ENCODE assay signal across 13 cellular contexts in the genomic region with DNA sequence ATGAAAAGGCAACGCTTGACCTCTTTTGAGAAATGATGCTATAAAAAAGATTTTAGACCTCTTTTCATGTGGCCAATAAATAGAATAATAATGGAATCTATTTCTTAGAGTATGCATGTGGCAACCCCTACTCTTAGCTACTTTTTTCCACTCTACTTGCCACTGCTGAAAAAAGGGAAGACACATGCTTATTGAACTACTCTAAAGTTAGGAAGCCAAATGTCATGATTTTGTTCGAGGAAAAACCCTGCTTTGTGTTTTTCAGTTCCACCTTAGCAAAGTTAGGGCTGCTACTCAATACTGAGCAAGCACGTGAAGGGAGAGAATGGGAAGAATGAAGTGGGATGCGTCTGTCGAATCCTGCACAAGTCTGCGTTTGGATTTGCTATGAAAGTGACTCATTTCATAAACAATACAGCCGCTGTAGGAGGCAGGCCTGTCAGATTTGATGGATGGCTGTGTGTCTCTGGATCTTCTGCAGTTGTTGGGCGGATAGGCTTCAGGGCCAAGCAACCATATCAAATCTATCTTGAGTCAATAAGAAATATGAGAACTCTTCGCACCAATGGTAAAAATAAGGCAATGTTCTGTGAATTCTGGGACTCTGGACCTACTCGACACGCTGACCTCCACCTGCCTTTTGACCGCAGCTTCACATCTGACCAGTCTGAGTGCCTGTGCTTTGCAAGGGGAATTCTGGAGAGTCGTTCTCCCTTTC.
A peak's percentile ranks its signal among the peaks of the same experiment; 100 is the strongest.
DNase-seq lines count a peak whose midpoint lies in the region; ATAC-seq and TF ChIP-seq lines count a peak whose summit lies in the region.
"Had no signal": no experiment of that assay in that cellular context is flagged by ENCODE, and none has a peak within 500 bp of the region (broad histone marks: within the 10 kb centered on the region; RNA-seq: fewer than 3 reads in every experiment).

No MANE protein-coding gene starts in this region.

- no peaks in the 10 kb centered on the region for H3K36me3 ChIP-seq in uterus
- no peaks in the 10 kb centered on the region for H3K36me3 ChIP-seq in tibial nerve

- peaks cover 20% of the 10 kb centered on the region for H3K4me1 ChIP-seq in foreskin keratinocyte
- no peaks in the 10 kb centered on the region for H3K4me1 ChIP-seq in uterus
- H3K4me1 ChIP-seq in tibial nerve: no peaks in the 10 kb centered on the region

- H3K9me3 ChIP-seq in uterus: no peaks in the 10 kb centered on the region
- no peaks in the 10 kb centered on the region for H3K9me3 ChIP-seq in tibial nerve

- WGBS in tibial nerve, 2 donors: 58 to 67% methylated on average over 13 of the region's 13 CpGs

- no peak overlapping the region for H3K4me3 Mint-ChIP-seq in activated CD4-positive, alpha-beta memory T cell treated with anti-CD3 and anti-CD28 coated beads for 36 hours
- H3K4me3 Mint-ChIP-seq: activated CD4-positive, alpha-beta T cell treated with anti-CD3 and anti-CD28 coated beads, Interleukin-2, amount 10 ng/mL, durations not matched to agents 24 days and 14 days; activated naive CD4-positive, alpha-beta T cell treated with anti-CD3 and anti-CD28 coated beads, Interleukin-2, amount 10 ng/mL, durations not matched to agents 7 days and 5 days had no signal

- H3K27ac Mint-ChIP-seq in activated CD4-positive, alpha-beta memory T cell treated with anti-CD3 and anti-CD28 coated beads for 36 hours: no peak overlapping the region
- H3K27ac Mint-ChIP-seq: activated CD4-positive, alpha-beta T cell treated with anti-CD3 and anti-CD28 coated beads, Interleukin-2, amount 10 ng/mL, durations not matched to agents 24 days and 14 days; activated naive CD4-positive, alpha-beta T cell treated with anti-CD3 and anti-CD28 coated beads, Interleukin-2, amount 10 ng/mL, durations not matched to agents 7 days and 5 days had no signal

- no peaks in the 10 kb centered on the region for H3K4me1 Mint-ChIP-seq in activated CD4-positive, alpha-beta memory T cell treated with anti-CD3 and anti-CD28 coated beads for 36 hours (ENCODE audit: low read depth)
- H3K4me1 Mint-ChIP-seq: activated CD4-positive, alpha-beta T cell treated with anti-CD3 and anti-CD28 coated beads, Interleukin-2, amount 10 ng/mL, durations not matched to agents 24 days and 14 days; activated naive CD4-positive, alpha-beta T cell treated with anti-CD3 and anti-CD28 coated beads, Interleukin-2, amount 10 ng/mL, durations not matched to agents 7 days and 5 days had no signal

- CTCF ChIA-PET in activated CD4-positive, alpha-beta memory T cell treated with anti-CD3 and anti-CD28 coated beads for 36 hours (lab: Charles Lee): no interaction called here

- no peaks in the 10 kb centered on the region for H3K36me3 Mint-ChIP-seq in activated CD4-positive, alpha-beta memory T cell treated with anti-CD3 and anti-CD28 coated beads for 36 hours
- H3K36me3 Mint-ChIP-seq: activated naive CD4-positive, alpha-beta T cell treated with anti-CD3 and anti-CD28 coated beads, Interleukin-2, amount 10 ng/mL, durations not matched to agents 7 days and 5 days had no signal

- no peak for TF ChIP-seq POLR2A in uterus (IDR thresholded peaks at IDR 0.05)
- no peak for TF ChIP-seq POLR2A in tibial nerve (IDR thresholded peaks at IDR 0.05)

- H3K27ac ChIP-seq in foreskin keratinocyte (no peak overlapping the region), uterus (peak overlapping the region; percentile 80 to 85), tibial nerve (no peak overlapping the region)

- no peaks in the 10 kb centered on the region for H3K27me3 Mint-ChIP-seq in activated CD4-positive, alpha-beta memory T cell treated with anti-CD3 and anti-CD28 coated beads for 36 hours
- H3K27me3 Mint-ChIP-seq: activated naive CD4-positive, alpha-beta T cell treated with anti-CD3 and anti-CD28 coated beads, Interleukin-2, amount 10 ng/mL, durations not matched to agents 7 days and 5 days had no signal

- peak; percentile 52 for DNase-seq in SIG-M5 treated with dmso at 0.1 percent for 504 hours (lab: John Stamatoyannopoulos, UW; ENCODE audit: unreplicated experiment)
- DNase-seq in SIG-M5 (lab: John Stamatoyannopoulos, UW): no peak
- peak; percentile 76 for DNase-seq in SHP77 treated with DMSO at 0.1 percent for 48 hours (lab: John Stamatoyannopoulos, UW)
- DNase-seq in foreskin keratinocyte: peak; percentile 71 to 88
- peak; percentile 66 to 78 for DNase-seq in uterus
- no peak for DNase-seq in NCI-H1105 (lab: John Stamatoyannopoulos, UW)
- no peak for DNase-seq in tibial nerve (ENCODE audit: low spot score in 2 of 2)
- no peak for DNase-seq in activated CD4-positive, alpha-beta memory T cell treated with anti-CD3 and anti-CD28 coated beads for 36 hours
- DNase-seq: 8988T; activated CD4-positive, alpha-beta T cell treated with anti-CD3 and anti-CD28 coated beads, Interleukin-2, amount 10 ng/mL, durations not matched to agents 24 days and 14 days; activated naive CD4-positive, alpha-beta T cell treated with anti-CD3 and anti-CD28 coated beads, Interleukin-2, amount 10 ng/mL, durations not matched to agents 7 days and 5 days; hypothalamus; NCI-H1694 treated with DMSO at 0.1 percent for 48 hours had no signal

- no peaks in the 10 kb centered on the region for H3K9me3 Mint-ChIP-seq in activated CD4-positive, alpha-beta memory T cell treated with anti-CD3 and anti-CD28 coated beads for 36 hours
- H3K9me3 Mint-ChIP-seq: activated naive CD4-positive, alpha-beta T cell treated with anti-CD3 and anti-CD28 coated beads, Interleukin-2, amount 10 ng/mL, durations not matched to agents 7 days and 5 days had no signal

- intact Hi-C loops in uterus (cut with DNase I; ENCODE audit: low total_unique reads): no loop called here
- intact Hi-C loops in activated CD4-positive, alpha-beta memory T cell treated with anti-CD3 and anti-CD28 coated beads for 36 hours (cut with micrococcal nuclease): no loop called here

- TF ChIP-seq CTCF in foreskin keratinocyte (conservative IDR thresholded peaks at IDR 0.05) (no peak), uterus (IDR thresholded peaks at IDR 0.05) (no peak), tibial nerve (IDR thresholded peaks at IDR 0.05) (no peak)

- TF ChIP-seq EP300 in tibial nerve (IDR thresholded peaks at IDR 0.05): no peak

- no peak overlapping the region for H3K4me3 ChIP-seq in uterus
- no peak overlapping the region for H3K4me3 ChIP-seq in tibial nerve

- POLR2A ChIA-PET in activated CD4-positive, alpha-beta memory T cell treated with anti-CD3 and anti-CD28 coated beads for 36 hours (lab: Charles Lee): no interaction called here

- peak; percentile 89 for ATAC-seq in foreskin keratinocyte

- H3K27me3 ChIP-seq in foreskin keratinocyte: no peaks in the 10 kb centered on the region
- H3K27me3 ChIP-seq in uterus: no peaks in the 10 kb centered on the region
- H3K27me3 ChIP-seq in tibial nerve: no peaks in the 10 kb centered on the region

Comparison
In these comparisons a context has a peak if more than half of its experiments do, and no peak if none do; other contexts are left out.
1. DNase-seq: peak in SIG-M5 treated with dmso at 0.1 percent for 504 hours (single experiment), SHP77 treated with DMSO at 0.1 percent for 48 hours (single experiment), foreskin keratinocyte (2 of 2) and uterus (2 of 2); none in SIG-M5 (single experiment), NCI-H1105 (single experiment), tibial nerve (0 of 2) and activated CD4-positive, alpha-beta memory T cell treated with anti-CD3 and anti-CD28 coated beads for 36 hours (single experiment).
2. H3K27ac ChIP-seq: peak in uterus (2 of 2); none in foreskin keratinocyte (single experiment) and tibial nerve (0 of 4).